Comparison of ENCODE assay signal across 25 cellular contexts in genomic region chr17:1372618-1373017, GRCh38. TPM values are rescaled to one million over a fixed set of nuclear protein-coding genes. Genes with fewer than 3 reads are reported as not detected.
DNase-seq lines count a peak whose midpoint lies in the region; ATAC-seq, FAIRE-seq and TF ChIP-seq lines count a peak whose summit lies in the region.
"Had no signal": no experiment of that assay in that cellular context is flagged by ENCODE, and none has a peak within 500 bp of the region (broad histone marks: within the 10 kb centered on the region; RNA-seq: fewer than 3 reads in every experiment).

No MANE protein-coding gene starts in this region.

- peak overlapping the region; percentile 6 for H3K4me3 Mint-ChIP-seq in natural killer cell
- no peak overlapping the region for H3K4me3 Mint-ChIP-seq in natural killer cell treated with Interleukin-12 subunit alpha and Interleukin-12 subunit beta and Interleukin-15 and Interleukin-18, amount 100 ng/mL, for 72 hours
- H3K4me3 Mint-ChIP-seq: stimulated activated memory B cell treated with anti-CD40 and anti-IgM and Interleukin-4, amounts not matched to agents 10 μg/mL and 1 μg/mL and 100 μg/mL, for 72 hours had no signal

- no peaks in the 10 kb centered on the region for H3K27me3 Mint-ChIP-seq in natural killer cell (ENCODE audit: low read depth in 2 of 2)
- no peaks in the 10 kb centered on the region for H3K27me3 Mint-ChIP-seq in natural killer cell treated with Interleukin-12 subunit alpha and Interleukin-12 subunit beta and Interleukin-15 and Interleukin-18, amount 100 ng/mL, for 72 hours
- H3K27me3 Mint-ChIP-seq: stimulated activated memory B cell treated with anti-CD40 and anti-IgM and Interleukin-4, amounts not matched to agents 10 μg/mL and 1 μg/mL and 100 μg/mL, for 72 hours had no signal

- H3K27me3 ChIP-seq in hepatocyte, result no peaks in the 10 kb centered on the region
- H3K27me3 ChIP-seq: left lung had no signal

- peaks cover 66 to 74% of the 10 kb centered on the region in 2 donors for H3K4me1 Mint-ChIP-seq in natural killer cell
- peaks cover 52 to 56% of the 10 kb centered on the region in 2 donors for H3K4me1 Mint-ChIP-seq in natural killer cell treated with Interleukin-12 subunit alpha and Interleukin-12 subunit beta and Interleukin-15 and Interleukin-18, amount 100 ng/mL, for 72 hours (ENCODE audit: low read depth in 2 of 2)

- no peaks in the 10 kb centered on the region for H3K9me3 Mint-ChIP-seq in natural killer cell
- H3K9me3 Mint-ChIP-seq in natural killer cell treated with Interleukin-12 subunit alpha and Interleukin-12 subunit beta and Interleukin-15 and Interleukin-18, amount 100 ng/mL, for 72 hours, result no peaks in the 10 kb centered on the region
- H3K9me3 Mint-ChIP-seq: CD8-positive, alpha-beta memory T cell; stimulated activated memory B cell treated with anti-CD40 and anti-IgM and Interleukin-4, amounts not matched to agents 10 μg/mL and 1 μg/mL and 100 μg/mL, for 72 hours had no signal

- H3K4me1 ChIP-seq in kidney (ENCODE audit: control insufficient read depth in 1 of 2, insufficient read depth in 1 of 2, low read depth in 1 of 2, low read length in 2 of 2) (peaks cover 44 to 65% of the 10 kb centered on the region in 2 donors), hepatocyte (ENCODE audit: insufficient read depth) (peaks cover 38% of the 10 kb centered on the region)

- no peak for ATAC-seq in natural killer cell
- no peak for ATAC-seq in natural killer cell treated with Interleukin-12 subunit alpha and Interleukin-12 subunit beta and Interleukin-15 and Interleukin-18, amount 100 ng/mL, for 72 hours
- ATAC-seq in HG03135 (IDR thresholded peaks at IDR 0.05; ENCODE audit: unreplicated experiment), result no peak
- ATAC-seq: left lung; stimulated activated memory B cell treated with anti-CD40 and anti-IgM and Interleukin-4, amounts not matched to agents 10 μg/mL and 1 μg/mL and 100 μg/mL, for 72 hours had no signal

- H4K20me1 ChIP-seq in hepatocyte (ENCODE audit: insufficient read depth, poor library complexity, severe bottlenecking), result peaks cover 100% of the 10 kb centered on the region

- 96% methylated on average over 7 of the region's 7 CpGs for WGBS in hepatocyte (ENCODE audit: low lambda C conversion rate, missing lambda C conversion rate)

- no peak for FAIRE-seq in kidney (lab: Jason Lieb, UNC)
- FAIRE-seq: HTR-8/SVneo, small intestine had no signal

- H3K4me3 ChIP-seq in SK-N-MC (no peak overlapping the region), kidney (ENCODE audit: low read length in 2 of 2) (no peak overlapping the region), hepatocyte (no peak overlapping the region)
- H3K4me3 ChIP-seq: left lung, thoracic aorta had no signal

- H3K79me2 ChIP-seq in hepatocyte, result peaks cover 100% of the 10 kb centered on the region

- H3K4me2 ChIP-seq in hepatocyte, result no peak overlapping the region

- H3K36me3 ChIP-seq in SK-N-MC (ENCODE audit: insufficient read depth, low read length) (peaks cover 50% of the 10 kb centered on the region), kidney (ENCODE audit: control insufficient read depth in 1 of 2, insufficient read depth in 2 of 2, low read length in 2 of 2) (no peaks in the 10 kb centered on the region), hepatocyte (replicated peaks; ENCODE audit: insufficient read depth, low read depth) (no peaks in the 10 kb centered on the region)
- H3K36me3 ChIP-seq: thoracic aorta had no signal

- H2AFZ ChIP-seq in hepatocyte, result no peak overlapping the region

- no peaks in the 10 kb centered on the region for H3K9me3 ChIP-seq in SK-N-MC (ENCODE audit: low read depth, low read length)
- no peaks in the 10 kb centered on the region for H3K9me3 ChIP-seq in kidney (ENCODE audit: control insufficient read depth in 1 of 2, low read length in 2 of 2)
- no peaks in the 10 kb centered on the region for H3K9me3 ChIP-seq in hepatocyte (ENCODE audit: low read depth)
- H3K9me3 ChIP-seq: left lung, thoracic aorta had no signal

- H3K27ac Mint-ChIP-seq in natural killer cell, result no peak overlapping the region
- H3K27ac Mint-ChIP-seq in natural killer cell treated with Interleukin-12 subunit alpha and Interleukin-12 subunit beta and Interleukin-15 and Interleukin-18, amount 100 ng/mL, for 72 hours, result no peak overlapping the region
- H3K27ac Mint-ChIP-seq: stimulated activated memory B cell treated with anti-CD40 and anti-IgM and Interleukin-4, amounts not matched to agents 10 μg/mL and 1 μg/mL and 100 μg/mL, for 72 hours had no signal

- H3K27ac ChIP-seq in SK-N-MC (peak overlapping the region; percentile 57), kidney (ENCODE audit: low read depth in 2 of 2, low read length in 2 of 2) (no peak overlapping the region), hepatocyte (no peak overlapping the region)
- H3K27ac ChIP-seq: left lung, thoracic aorta had no signal

- TF ChIP-seq CTCF in natural killer cell (IDR thresholded peaks at IDR 0.05), result no peak
- no peak for TF ChIP-seq CTCF in kidney (IDR thresholded peaks at IDR 0.05; ENCODE audit: borderline replicate concordance, extremely low read depth, insufficient read depth)
- no peak for TF ChIP-seq CTCF in hepatocyte (IDR thresholded peaks at IDR 0.05; ENCODE audit: poor library complexity)

- no peaks in the 10 kb centered on the region for H3K36me3 Mint-ChIP-seq in natural killer cell
- no peaks in the 10 kb centered on the region for H3K36me3 Mint-ChIP-seq in natural killer cell treated with Interleukin-12 subunit alpha and Interleukin-12 subunit beta and Interleukin-15 and Interleukin-18, amount 100 ng/mL, for 72 hours
- H3K36me3 Mint-ChIP-seq: stimulated activated memory B cell treated with anti-CD40 and anti-IgM and Interleukin-4, amounts not matched to agents 10 μg/mL and 1 μg/mL and 100 μg/mL, for 72 hours had no signal

- intact Hi-C loops in natural killer cell (cut with micrococcal nuclease), result no loop called here
- intact Hi-C loops in kidney (cut with DNase I), result no loop called here

- DNase-seq in natural killer cell (no peak), SK-N-MC (ENCODE audit: low read depth, low spot score) (no peak), kidney (peak; percentile 5), hepatocyte (ENCODE audit: low spot score) (no peak), NCI-H1694 (lab: John Stamatoyannopoulos, UW) (no peak)
- DNase-seq in natural killer cell treated with Interleukin-12 subunit alpha and Interleukin-12 subunit beta and Interleukin-15 and Interleukin-18, amount 100 ng/mL, for 72 hours (ENCODE audit: low spot score), result no peak
- DNase-seq: activated CD4-positive, CD25-positive, alpha-beta regulatory T cell treated with anti-CD3 and anti-CD28 coated beads, Interleukin-2, amount 50 U/mL, for 72 hours; activated gamma-delta T cell treated with Interleukin-2 at 50 U/mL for 16 hours; anterior cingulate cortex; caudate nucleus; CD8-positive, alpha-beta memory T cell; DMS53; GDM1; HCEC 1CT; left lung; midbrain; NCI-H187 treated with DMSO at 0.1 percent for 48 hours; NCI-H82; Right ventricle myocardium superior; small intestine; SW 1271 had no signal

- H3K9me2 ChIP-seq in hepatocyte (replicated peaks; ENCODE audit: insufficient read depth), result no peaks in the 10 kb centered on the region

- no peak overlapping the region for H3K9ac ChIP-seq in SK-N-MC (ENCODE audit: insufficient read length)
- no peak overlapping the region for H3K9ac ChIP-seq in kidney (ENCODE audit: low read length in 2 of 2)

RNA-seq across cellular contexts. Expression of gene YWHAE, which starts 27.4 kb away (rescaled TPM):
- total RNA-seq in natural killer cell (100 to 1,000 TPM; 116 to 134 (median 132) TPM), kidney (495 TPM), hepatocyte (566 and 611 TPM in 2 replicates)
- total RNA-seq in natural killer cell treated with Interleukin-12 subunit alpha and Interleukin-12 subunit beta and Interleukin-15 and Interleukin-18, amount 100 ng/mL, for 72 hours, result 100 to 1,000 TPM; 365 to 407 TPM
- polyA plus RNA-seq in kidney (ENCODE audit: insufficient read depth, low read depth, low replicate concordance) (591 TPM), hepatocyte (339 and 374 TPM in 2 replicates)
